In genomic region chr2:173282795-173283545, GRCh38 we compare ENCODE assay signal across 14 cellular contexts.
DNase-seq lines count a peak whose midpoint lies in the region; ATAC-seq and TF ChIP-seq lines count a peak whose summit lies in the region.
"Had no signal": no experiment of that assay in that cellular context is flagged by ENCODE, and none has a peak within 500 bp of the region (broad histone marks: within the 10 kb centered on the region; RNA-seq: fewer than 3 reads in every experiment).

No MANE protein-coding gene starts in this region.

- TF ChIP-seq POLR2A in testis (IDR thresholded peaks at IDR 0.05): no peak
- no peak for TF ChIP-seq POLR2A in adrenal gland (IDR thresholded peaks at IDR 0.05)

- no peaks in the 10 kb centered on the region for H3K36me3 ChIP-seq in testis (ENCODE audit: low read depth, missing control alignments)
- H3K36me3 ChIP-seq in right atrium auricular region: no peaks in the 10 kb centered on the region
- H3K36me3 ChIP-seq in adrenal gland (replicated peaks in 1 of 2): no peaks in the 10 kb centered on the region
- H3K36me3 ChIP-seq: BE2C, HAP-1 had no signal

- H3K27me3 ChIP-seq in testis (no peaks in the 10 kb centered on the region), right atrium auricular region (no peaks in the 10 kb centered on the region), adrenal gland (no peaks in the 10 kb centered on the region)
- H3K27me3 ChIP-seq: BE2C had no signal

- H3K4me1 ChIP-seq in testis (no peaks in the 10 kb centered on the region), right atrium auricular region (no peaks in the 10 kb centered on the region), adrenal gland (replicated peaks in 1 of 2) (no peaks in the 10 kb centered on the region)
- H3K4me1 ChIP-seq: A549, BE2C had no signal

- no peak for TF ChIP-seq CTCF in RWPE1 (conservative IDR thresholded peaks at IDR 0.05; ENCODE audit: low read depth)
- no peak for TF ChIP-seq CTCF in testis (IDR thresholded peaks at IDR 0.05)
- TF ChIP-seq CTCF in right atrium auricular region (IDR thresholded peaks at IDR 0.05): no peak
- TF ChIP-seq CTCF in adrenal gland (IDR thresholded peaks at IDR 0.05): no peak

- H3K27ac ChIP-seq in RWPE1 (peak overlapping the region; percentile 81), testis (no peak overlapping the region), right atrium auricular region (no peak overlapping the region), adrenal gland (no peak overlapping the region)
- H3K27ac ChIP-seq: A549, C4-2B had no signal

- H3K9me3 ChIP-seq in testis: no peaks in the 10 kb centered on the region
- no peaks in the 10 kb centered on the region for H3K9me3 ChIP-seq in right atrium auricular region
- no peaks in the 10 kb centered on the region for H3K9me3 ChIP-seq in adrenal gland (replicated peaks in 1 of 3)
- H3K9me3 ChIP-seq: A549, BE2C, HAP-1 had no signal

- CTCF ChIA-PET in RWPE1 (lab: Yijun Ruan, JAX): no interaction called here

- peak overlapping the region; percentile 12 to 29 for H3K4me3 ChIP-seq in testis
- H3K4me3 ChIP-seq in right atrium auricular region: no peak overlapping the region
- no peak overlapping the region for H3K4me3 ChIP-seq in adrenal gland
- H3K4me3 ChIP-seq: A549, GM12878, HAP-1 had no signal

- peak; percentile 46 for ATAC-seq in esophagus mucosa
- ATAC-seq: A549, GM12878 had no signal

- WGBS in testis, 2 donors: 69 to 70% methylated on average over 8 to 25 of the region's 28 CpGs
- 90 to 98% (median 91%) methylated on average over 18 to 28 of the region's 28 CpGs for WGBS in adrenal gland, 4 donors

- peak; percentile 33 for DNase-seq in NCI-H446 treated with DMSO at 0.1 percent for 48 hours (lab: John Stamatoyannopoulos, UW)
- DNase-seq in RWPE1 (ENCODE audit: low spot score): no peak
- DNase-seq in testis: no peak
- DNase-seq in right atrium auricular region (ENCODE audit: low spot score): no peak
- DNase-seq in adrenal gland: no peak
- DNase-seq: BE2C; CD4-positive, alpha-beta memory T cell; DMS79; HFFc6 had no signal

- intact Hi-C loops in testis (cut with DNase I; ENCODE audit: low total_unique reads) (no loop called here), adrenal gland (cut with DNase I) (no loop called here)

- POLR2A ChIA-PET in RWPE1 (lab: Yijun Ruan, JAX; ENCODE audit: low non-redundant PET): no interaction called here

Comparison
In these comparisons a context has a peak if more than half of its experiments do, and no peak if none do; other contexts are left out.
1. H3K4me3 ChIP-seq: peak in testis (2 of 2); none in right atrium auricular region (0 of 2) and adrenal gland (0 of 4).